8 cellular contexts compared by ENCODE assay signal in genomic region chr7:24290004-24290641, GRCh38.
DNase-seq lines count a peak whose midpoint lies in the region; ATAC-seq and TF ChIP-seq lines count a peak whose summit lies in the region.

No MANE protein-coding gene starts in this region.

- ATAC-seq in GM21447 (IDR thresholded peaks at IDR 0.05; ENCODE audit: unreplicated experiment) (peak; percentile 98), HG03565 (IDR thresholded peaks at IDR 0.05; ENCODE audit: unreplicated experiment) (peak; percentile 99)

- H3K9ac ChIP-seq in NT2/D1 (ENCODE audit: insufficient read length, low read depth): no peak overlapping the region

- DNase-seq in GM06990 (ENCODE audit: extremely low read depth, insufficient read length) (peak; percentile 49), NT2/D1 (ENCODE audit: low read depth, low spot score) (peak; percentile 69), iris pigment epithelial cell (ENCODE audit: low read depth) (peak; percentile 55), middle frontal gyrus (ENCODE audit: extremely low spot score, low spot score) (no peak)
- peak; percentile 41 for DNase-seq in activated naive CD4-positive, alpha-beta T cell treated with anti-CD3 and anti-CD28 coated beads, Interleukin-2, amount 50 U/mL, for 16 hours
- DNase-seq in stimulated activated CD8-positive, alpha-beta memory T cell treated with anti-CD3 and anti-CD28 coated beads, Interleukin-12 subunit alpha, Interleukin-12 subunit beta, amount 100 ng/mL, for 1 hour (ENCODE audit: low read depth): peak; percentile 0

- H3K4me3 ChIP-seq in GM06990 (replicated peaks; ENCODE audit: low read depth, low read length) (no peak overlapping the region), NT2/D1 (ENCODE audit: insufficient read length, low read depth) (no peak overlapping the region)

- H3K9me3 ChIP-seq in NT2/D1 (ENCODE audit: insufficient read depth, low read length): no peaks in the 10 kb centered on the region

- H3K36me3 ChIP-seq in GM06990 (ENCODE audit: control insufficient read depth, insufficient read depth, low read length) (no peaks in the 10 kb centered on the region), NT2/D1 (ENCODE audit: insufficient read depth, insufficient read length, low read length) (no peaks in the 10 kb centered on the region)

- TF ChIP-seq CTCF in GM06990 (IDR thresholded peaks at IDR 0.05; ENCODE audit: insufficient read depth, low read length, poor library complexity, severe bottlenecking): peak; percentile 53

- H3K27me3 ChIP-seq in GM06990 (replicated peaks; ENCODE audit: control insufficient read depth, insufficient read depth, low read length): no peaks in the 10 kb centered on the region; the same call in 1 of the 2 replicates
- peaks cover 20% of the 10 kb centered on the region for H3K27me3 ChIP-seq in NT2/D1 (ENCODE audit: insufficient read depth, insufficient read length)

- H3K4me1 ChIP-seq in NT2/D1 (ENCODE audit: insufficient read depth, insufficient read length): peaks cover 2% of the 10 kb centered on the region
